In the genomic region with DNA sequence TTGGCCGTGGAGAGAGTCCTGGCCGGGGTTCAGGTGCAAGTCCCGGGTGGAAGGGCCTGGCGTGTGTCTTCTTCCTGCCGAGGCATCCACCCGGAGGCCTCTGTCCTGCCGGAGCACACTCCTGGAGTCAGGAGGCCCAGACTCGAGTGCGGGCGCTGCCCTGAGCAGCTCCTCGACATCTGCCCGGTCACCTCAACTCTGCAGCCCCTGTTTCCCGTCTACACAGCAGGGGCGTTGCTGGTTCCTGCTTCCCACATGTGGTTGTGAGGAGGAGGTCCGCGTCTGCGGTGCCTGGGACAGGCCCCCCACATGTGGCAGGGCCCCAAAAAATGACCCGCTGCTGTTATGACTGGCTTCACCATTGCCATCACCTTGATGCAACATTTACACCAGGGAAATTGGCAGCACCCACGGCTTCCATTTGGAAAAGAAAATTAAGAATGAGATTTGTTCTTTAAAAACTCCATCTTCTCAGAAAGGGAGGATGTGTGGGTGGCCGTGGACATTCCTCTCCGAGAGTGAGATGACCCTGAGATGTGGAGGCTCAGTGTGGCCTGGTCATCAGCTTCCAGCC, we compare ENCODE assay signal across 1 cellular context.
TF ChIP-seq lines count a peak whose summit lies in the region.

No MANE protein-coding gene starts in this region.

TF ChIP-seq in HepG2, 621 proteins besides CTCF, POLR2A, EP300 and RAD21 (continued from another document):
- TF ChIP-seq, protein P1, sequence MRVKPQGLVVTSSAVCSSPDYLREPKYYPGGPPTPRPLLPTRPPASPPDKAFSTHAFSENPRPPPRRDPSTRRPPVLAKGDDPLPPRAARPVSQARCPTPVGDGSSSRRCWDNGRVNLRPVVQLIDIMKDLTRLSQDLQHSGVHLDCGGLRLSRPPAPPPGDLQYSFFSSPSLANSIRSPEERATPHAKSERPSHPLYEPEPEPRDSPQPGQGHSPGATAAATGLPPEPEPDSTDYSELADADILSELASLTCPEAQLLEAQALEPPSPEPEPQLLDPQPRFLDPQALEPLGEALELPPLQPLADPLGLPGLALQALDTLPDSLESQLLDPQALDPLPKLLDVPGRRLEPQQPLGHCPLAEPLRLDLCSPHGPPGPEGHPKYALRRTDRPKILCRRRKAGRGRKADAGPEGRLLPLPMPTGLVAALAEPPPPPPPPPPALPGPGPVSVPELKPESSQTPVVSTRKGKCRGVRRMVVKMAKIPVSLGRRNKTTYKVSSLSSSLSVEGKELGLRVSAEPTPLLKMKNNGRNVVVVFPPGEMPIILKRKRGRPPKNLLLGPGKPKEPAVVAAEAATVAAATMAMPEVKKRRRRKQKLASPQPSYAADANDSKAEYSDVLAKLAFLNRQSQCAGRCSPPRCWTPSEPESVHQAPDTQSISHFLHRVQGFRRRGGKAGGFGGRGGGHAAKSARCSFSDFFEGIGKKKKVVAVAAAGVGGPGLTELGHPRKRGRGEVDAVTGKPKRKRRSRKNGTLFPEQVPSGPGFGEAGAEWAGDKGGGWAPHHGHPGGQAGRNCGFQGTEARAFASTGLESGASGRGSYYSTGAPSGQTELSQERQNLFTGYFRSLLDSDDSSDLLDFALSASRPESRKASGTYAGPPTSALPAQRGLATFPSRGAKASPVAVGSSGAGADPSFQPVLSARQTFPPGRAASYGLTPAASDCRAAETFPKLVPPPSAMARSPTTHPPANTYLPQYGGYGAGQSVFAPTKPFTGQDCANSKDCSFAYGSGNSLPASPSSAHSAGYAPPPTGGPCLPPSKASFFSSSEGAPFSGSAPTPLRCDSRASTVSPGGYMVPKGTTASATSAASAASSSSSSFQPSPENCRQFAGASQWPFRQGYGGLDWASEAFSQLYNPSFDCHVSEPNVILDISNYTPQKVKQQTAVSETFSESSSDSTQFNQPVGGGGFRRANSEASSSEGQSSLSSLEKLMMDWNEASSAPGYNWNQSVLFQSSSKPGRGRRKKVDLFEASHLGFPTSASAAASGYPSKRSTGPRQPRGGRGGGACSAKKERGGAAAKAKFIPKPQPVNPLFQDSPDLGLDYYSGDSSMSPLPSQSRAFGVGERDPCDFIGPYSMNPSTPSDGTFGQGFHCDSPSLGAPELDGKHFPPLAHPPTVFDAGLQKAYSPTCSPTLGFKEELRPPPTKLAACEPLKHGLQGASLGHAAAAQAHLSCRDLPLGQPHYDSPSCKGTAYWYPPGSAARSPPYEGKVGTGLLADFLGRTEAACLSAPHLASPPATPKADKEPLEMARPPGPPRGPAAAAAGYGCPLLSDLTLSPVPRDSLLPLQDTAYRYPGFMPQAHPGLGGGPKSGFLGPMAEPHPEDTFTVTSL (CRISPR knock-in tag; IDR thresholded peaks at IDR 0.05; ENCODE audit: borderline replicate concordance), result no peak; the same call in 1 of the 2 replicates
- TF ChIP-seq MIER2 (CRISPR knock-in tag; IDR thresholded peaks at IDR 0.05) (no peak), SMYD3 (CRISPR knock-in tag; IDR thresholded peaks at IDR 0.05) (no peak), DMAP1 (CRISPR knock-in tag; IDR thresholded peaks at IDR 0.05) (no peak), MBNL3 (CRISPR knock-in tag; conservative IDR thresholded peaks at IDR 0.05) (no peak), TMF1 (CRISPR knock-in tag; IDR thresholded peaks at IDR 0.05; ENCODE audit: low read depth) (no peak), JUN (CRISPR knock-in tag; IDR thresholded peaks at IDR 0.05) (no peak), GFI1 (CRISPR knock-in tag; IDR thresholded peaks at IDR 0.05; ENCODE audit: borderline replicate concordance) (no peak), HCFC1 (IDR thresholded peaks at IDR 0.05; ENCODE audit: low read depth, low read length) (no peak), PRMT3 (CRISPR knock-in tag; IDR thresholded peaks at IDR 0.05; ENCODE audit: borderline replicate concordance, low read depth) (peak; percentile 47; the same call in 1 of the 2 replicates), PLRG1 (conservative IDR thresholded peaks at IDR 0.05) (no peak), CHD4 (IDR thresholded peaks at IDR 0.05; ENCODE audit: borderline replicate concordance, low read length) (no peak), POLR2AphosphoS2 (IDR thresholded peaks at IDR 0.05; ENCODE audit: low read depth, low read length) (no peak), ELF3 (CRISPR knock-in tag; IDR thresholded peaks at IDR 0.05) (no peak), ZNF850 (CRISPR knock-in tag; conservative IDR thresholded peaks at IDR 0.05) (no peak), ZNF282 (IDR thresholded peaks at IDR 0.05; ENCODE audit: partially characterized antibody) (no peak), TBX2 (CRISPR knock-in tag; IDR thresholded peaks at IDR 0.05; ENCODE audit: borderline replicate concordance) (no peak), ZMYM2 (CRISPR knock-in tag; IDR thresholded peaks at IDR 0.05) (no peak), ZNF652 (CRISPR knock-in tag; IDR thresholded peaks at IDR 0.05; ENCODE audit: borderline replicate concordance, low read depth) (no peak), HNRNPL (IDR thresholded peaks at IDR 0.05; ENCODE audit: low read depth, low read length) (0 out of 2 replicates have a peak, but pooled peaks have one; percentile 34), RBFOX2 (IDR thresholded peaks at IDR 0.05; ENCODE audit: low read depth, low read length) (peak; percentile 32), MTA1 (CRISPR knock-in tag; IDR thresholded peaks at IDR 0.05; ENCODE audit: borderline replicate concordance) (peak; percentile 6; the same call in 1 of the 2 replicates), HOXA5 (CRISPR knock-in tag; IDR thresholded peaks at IDR 0.05) (no peak), SNAPC2 (CRISPR knock-in tag; IDR thresholded peaks at IDR 0.05) (no peak)
- TF ChIP-seq, protein P2, sequence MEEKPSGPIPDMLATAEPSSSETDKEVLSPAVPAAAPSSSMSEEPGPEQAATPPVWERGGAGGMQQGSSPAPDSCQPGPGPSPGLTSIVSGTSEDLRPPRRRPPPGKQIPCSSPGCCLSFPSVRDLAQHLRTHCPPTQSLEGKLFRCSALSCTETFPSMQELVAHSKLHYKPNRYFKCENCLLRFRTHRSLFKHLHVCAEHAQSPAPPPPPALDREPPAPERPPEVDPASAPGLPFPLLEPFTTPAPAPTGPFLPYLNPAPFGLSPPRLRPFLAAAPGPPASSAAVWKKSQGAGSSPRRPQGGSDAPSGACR (CRISPR knock-in tag; IDR thresholded peaks at IDR 0.05), result 0 out of 2 replicates have a peak, but pooled peaks have one; percentile 40
- TF ChIP-seq, protein P3, sequence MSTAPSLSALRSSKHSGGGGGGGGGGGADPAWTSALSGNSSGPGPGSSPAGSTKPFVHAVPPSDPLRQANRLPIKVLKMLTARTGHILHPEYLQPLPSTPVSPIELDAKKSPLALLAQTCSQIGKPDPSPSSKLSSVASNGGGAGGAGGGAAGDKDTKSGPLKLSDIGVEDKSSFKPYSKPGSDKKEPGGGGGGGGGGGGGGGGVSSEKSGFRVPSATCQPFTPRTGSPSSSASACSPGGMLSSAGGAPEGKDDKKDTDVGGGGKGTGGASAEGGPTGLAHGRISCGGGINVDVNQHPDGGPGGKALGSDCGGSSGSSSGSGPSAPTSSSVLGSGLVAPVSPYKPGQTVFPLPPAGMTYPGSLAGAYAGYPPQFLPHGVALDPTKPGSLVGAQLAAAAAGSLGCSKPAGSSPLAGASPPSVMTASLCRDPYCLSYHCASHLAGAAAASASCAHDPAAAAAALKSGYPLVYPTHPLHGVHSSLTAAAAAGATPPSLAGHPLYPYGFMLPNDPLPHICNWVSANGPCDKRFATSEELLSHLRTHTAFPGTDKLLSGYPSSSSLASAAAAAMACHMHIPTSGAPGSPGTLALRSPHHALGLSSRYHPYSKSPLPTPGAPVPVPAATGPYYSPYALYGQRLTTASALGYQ (CRISPR knock-in tag; IDR thresholded peaks at IDR 0.05), result no peak
- TF ChIP-seq, protein P4, sequence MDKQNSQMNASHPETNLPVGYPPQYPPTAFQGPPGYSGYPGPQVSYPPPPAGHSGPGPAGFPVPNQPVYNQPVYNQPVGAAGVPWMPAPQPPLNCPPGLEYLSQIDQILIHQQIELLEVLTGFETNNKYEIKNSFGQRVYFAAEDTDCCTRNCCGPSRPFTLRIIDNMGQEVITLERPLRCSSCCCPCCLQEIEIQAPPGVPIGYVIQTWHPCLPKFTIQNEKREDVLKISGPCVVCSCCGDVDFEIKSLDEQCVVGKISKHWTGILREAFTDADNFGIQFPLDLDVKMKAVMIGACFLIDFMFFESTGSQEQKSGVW (CRISPR knock-in tag; IDR thresholded peaks at IDR 0.05; ENCODE audit: borderline replicate concordance), result no peak
- TF ChIP-seq, protein P5, sequence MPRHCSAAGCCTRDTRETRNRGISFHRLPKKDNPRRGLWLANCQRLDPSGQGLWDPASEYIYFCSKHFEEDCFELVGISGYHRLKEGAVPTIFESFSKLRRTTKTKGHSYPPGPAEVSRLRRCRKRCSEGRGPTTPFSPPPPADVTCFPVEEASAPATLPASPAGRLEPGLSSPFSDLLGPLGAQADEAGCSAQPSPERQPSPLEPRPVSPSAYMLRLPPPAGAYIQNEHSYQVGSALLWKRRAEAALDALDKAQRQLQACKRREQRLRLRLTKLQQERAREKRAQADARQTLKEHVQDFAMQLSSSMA (CRISPR knock-in tag; IDR thresholded peaks at IDR 0.05), result no peak
- TF ChIP-seq, protein P6, sequence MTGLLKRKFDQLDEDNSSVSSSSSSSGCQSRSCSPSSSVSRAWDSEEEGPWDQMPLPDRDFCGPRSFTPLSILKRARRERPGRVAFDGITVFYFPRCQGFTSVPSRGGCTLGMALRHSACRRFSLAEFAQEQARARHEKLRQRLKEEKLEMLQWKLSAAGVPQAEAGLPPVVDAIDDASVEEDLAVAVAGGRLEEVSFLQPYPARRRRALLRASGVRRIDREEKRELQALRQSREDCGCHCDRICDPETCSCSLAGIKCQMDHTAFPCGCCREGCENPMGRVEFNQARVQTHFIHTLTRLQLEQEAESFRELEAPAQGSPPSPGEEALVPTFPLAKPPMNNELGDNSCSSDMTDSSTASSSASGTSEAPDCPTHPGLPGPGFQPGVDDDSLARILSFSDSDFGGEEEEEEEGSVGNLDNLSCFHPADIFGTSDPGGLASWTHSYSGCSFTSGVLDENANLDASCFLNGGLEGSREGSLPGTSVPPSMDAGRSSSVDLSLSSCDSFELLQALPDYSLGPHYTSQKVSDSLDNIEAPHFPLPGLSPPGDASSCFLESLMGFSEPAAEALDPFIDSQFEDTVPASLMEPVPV (CRISPR knock-in tag; IDR thresholded peaks at IDR 0.05), result no peak; the same call in 1 of the 2 replicates
- TF ChIP-seq, protein P7, sequence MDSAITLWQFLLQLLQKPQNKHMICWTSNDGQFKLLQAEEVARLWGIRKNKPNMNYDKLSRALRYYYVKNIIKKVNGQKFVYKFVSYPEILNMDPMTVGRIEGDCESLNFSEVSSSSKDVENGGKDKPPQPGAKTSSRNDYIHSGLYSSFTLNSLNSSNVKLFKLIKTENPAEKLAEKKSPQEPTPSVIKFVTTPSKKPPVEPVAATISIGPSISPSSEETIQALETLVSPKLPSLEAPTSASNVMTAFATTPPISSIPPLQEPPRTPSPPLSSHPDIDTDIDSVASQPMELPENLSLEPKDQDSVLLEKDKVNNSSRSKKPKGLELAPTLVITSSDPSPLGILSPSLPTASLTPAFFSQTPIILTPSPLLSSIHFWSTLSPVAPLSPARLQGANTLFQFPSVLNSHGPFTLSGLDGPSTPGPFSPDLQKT (CRISPR knock-in tag; IDR thresholded peaks at IDR 0.05; ENCODE audit: borderline replicate concordance), result no peak
